Comparison of ENCODE assay signal across 27 cellular contexts in the genomic region with DNA sequence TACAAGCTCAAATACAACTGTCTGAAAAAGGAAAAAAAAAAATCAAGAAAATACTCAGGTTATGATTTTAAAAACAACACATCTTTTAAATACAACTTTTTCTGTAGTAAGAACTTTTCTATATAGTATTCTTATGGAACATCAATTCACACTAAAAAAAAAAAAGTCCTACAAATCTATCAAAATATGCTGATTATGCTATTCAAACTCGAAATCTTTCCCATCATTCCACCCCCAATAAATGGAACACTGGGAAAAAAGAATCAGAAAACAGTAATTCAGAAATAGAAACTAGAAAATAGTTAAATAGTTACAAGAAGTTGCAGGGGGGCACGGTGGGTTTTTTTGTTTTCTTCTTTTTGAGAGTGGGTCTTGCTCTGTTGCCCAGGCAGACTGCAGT.
"Had no signal": no experiment of that assay in that cellular context is flagged by ENCODE, and none has a peak within 500 bp of the region (broad histone marks: within the 10 kb centered on the region; RNA-seq: fewer than 3 reads in every experiment).

No MANE protein-coding gene starts in this region.

- FAIRE-seq: endothelial cell of umbilical vein, islet of Langerhans, urothelium cell line had no signal

- H3K9me3 Mint-ChIP-seq: dendritic cell treated with granulocyte-macrophage colony-stimulating factor and Interleukin-4, amounts not matched to agents 40 ng/mL and 50 ng/mL, for 4 days; mesothelial cell of epicardium; naive B cell; stimulated activated memory B cell treated with anti-CD40 and anti-IgM and Interleukin-4, amounts not matched to agents 10 μg/mL and 1 μg/mL and 100 μg/mL, for 72 hours; stimulated activated naive CD8-positive, alpha-beta T cell treated with anti-CD3 and anti-CD28 coated beads, Interleukin-15, Interleukin-2, amounts not matched to agents 100 ng/mL and 50 ng/mL, for 24 hours had no signal

- H3K4me1 ChIP-seq: colonic mucosa, foreskin keratinocyte, parathyroid adenoma had no signal

- H3K36me3 ChIP-seq: colonic mucosa had no signal

- DNase-seq: colonic mucosa; effector CD8-positive, alpha-beta T cell; foreskin keratinocyte; heart left ventricle; hippocampal formation; left cardiac atrium; left lung; mesenchymal stem cell; mucosa of descending colon; naive B cell; stimulated activated CD4-positive, alpha-beta T cell treated with anti-CD3 and anti-CD28 coated beads, Interleukin-2, amount 100 ng/mL, for 24 hours; stimulated activated CD4-positive, alpha-beta T cell treated with anti-CD3 and anti-CD28 coated beads, Interleukin-4, amount 100 ng/mL, for 24 hours; upper lobe of left lung had no signal

- H3K4me3 ChIP-seq: colonic mucosa, esophagus muscularis mucosa, gastroesophageal sphincter, heart left ventricle, left lung, mucosa of descending colon, thoracic aorta, tibial nerve, upper lobe of left lung had no signal

- H3K4me3 Mint-ChIP-seq: dendritic cell treated with granulocyte-macrophage colony-stimulating factor and Interleukin-4, amounts not matched to agents 40 ng/mL and 50 ng/mL, for 4 days; mesothelial cell of epicardium; naive B cell; stimulated activated memory B cell treated with anti-CD40 and anti-IgM and Interleukin-4, amounts not matched to agents 10 μg/mL and 1 μg/mL and 100 μg/mL, for 72 hours; stimulated activated naive CD8-positive, alpha-beta T cell treated with anti-CD3 and anti-CD28 coated beads, Interleukin-15, Interleukin-2, amounts not matched to agents 100 ng/mL and 50 ng/mL, for 24 hours had no signal

- H3K9me3 ChIP-seq: colonic mucosa, esophagus muscularis mucosa, gastroesophageal sphincter, heart left ventricle, left lung, mucosa of descending colon, thoracic aorta, tibial nerve, upper lobe of left lung had no signal

- H3K27ac Mint-ChIP-seq: mesothelial cell of epicardium; progenitor cell of endocrine pancreas; stimulated activated naive CD8-positive, alpha-beta T cell treated with anti-CD3 and anti-CD28 coated beads, Interleukin-15, Interleukin-2, amounts not matched to agents 100 ng/mL and 50 ng/mL, for 24 hours had no signal

- ATAC-seq: foreskin keratinocyte; gastroesophageal sphincter; heart left ventricle; left cardiac atrium; left lung; mucosa of descending colon; sciatic nerve; stimulated activated memory B cell treated with anti-CD40 and anti-IgM and Interleukin-4, amounts not matched to agents 10 μg/mL and 1 μg/mL and 100 μg/mL, for 72 hours had no signal

- H3K27me3 ChIP-seq: colonic mucosa, esophagus muscularis mucosa, foreskin keratinocyte, gastroesophageal sphincter, heart left ventricle, left lung, tibial nerve, upper lobe of left lung had no signal

- H3K27me3 Mint-ChIP-seq: dendritic cell treated with granulocyte-macrophage colony-stimulating factor and Interleukin-4, amounts not matched to agents 40 ng/mL and 50 ng/mL, for 4 days; naive B cell; progenitor cell of endocrine pancreas; stimulated activated memory B cell treated with anti-CD40 and anti-IgM and Interleukin-4, amounts not matched to agents 10 μg/mL and 1 μg/mL and 100 μg/mL, for 72 hours; stimulated activated naive CD8-positive, alpha-beta T cell treated with anti-CD3 and anti-CD28 coated beads, Interleukin-15, Interleukin-2, amounts not matched to agents 100 ng/mL and 50 ng/mL, for 24 hours had no signal

- H3K27ac ChIP-seq: colonic mucosa, esophagus muscularis mucosa, foreskin keratinocyte, gastroesophageal sphincter, heart left ventricle, left lung, parathyroid adenoma, thoracic aorta, tibial nerve, upper lobe of left lung had no signal
